Comparison of ENCODE assay signal across 1 cellular context in genomic region chr16:61131447-61131846, GRCh38.
TF ChIP-seq lines count a peak whose summit lies in the region.

No MANE protein-coding gene starts in this region.

TF ChIP-seq in WTC11, 78 proteins besides CTCF, POLR2A, EP300 and RAD21 (continued from another document):
- no peak for TF ChIP-seq KAT7 (CRISPR knock-in tag; IDR thresholded peaks at IDR 0.05; ENCODE audit: borderline replicate concordance)
- no peak for TF ChIP-seq SMAD4 (CRISPR knock-in tag; IDR thresholded peaks at IDR 0.05)
- TF ChIP-seq USF1 (CRISPR knock-in tag; IDR thresholded peaks at IDR 0.05) = no peak
- TF ChIP-seq IRF2 (CRISPR knock-in tag; IDR thresholded peaks at IDR 0.05; ENCODE audit: borderline replicate concordance, low read depth) = no peak
